ENCODE assay signal across 20 cellular contexts in the genomic region with DNA sequence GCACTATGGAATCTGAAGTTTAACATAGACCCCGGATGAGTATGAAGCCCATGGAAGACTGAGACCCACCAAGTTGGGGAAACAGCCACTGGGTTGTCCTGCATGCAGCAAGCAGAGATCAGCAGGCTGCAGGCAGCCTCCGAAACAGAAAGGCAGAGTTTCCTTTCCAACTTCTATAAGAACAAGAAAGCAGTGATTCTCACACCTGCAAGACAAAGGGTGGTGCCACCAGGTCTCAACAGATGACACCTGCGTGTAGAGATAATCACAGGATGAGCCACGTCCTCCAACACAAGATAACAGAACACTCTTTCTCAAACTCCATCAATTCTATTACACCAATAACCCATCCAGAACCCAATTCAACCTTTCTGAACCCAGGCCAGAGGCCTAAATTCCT.
DNase-seq lines count a peak whose midpoint lies in the region; ATAC-seq and TF ChIP-seq lines count a peak whose summit lies in the region.
"Had no signal": no experiment of that assay in that cellular context is flagged by ENCODE, and none has a peak within 500 bp of the region (broad histone marks: within the 10 kb centered on the region; RNA-seq: fewer than 3 reads in every experiment).

No MANE protein-coding gene starts in this region.

- CTCF ChIA-PET in CD8-positive, alpha-beta T cell (lab: Charles Lee): interaction anchor here (1.6 to 1.8 kb wide), 2 partner anchors 139 to 474 kb away, joined by 4 to 8 read pairs; no protein-coding TSS in a partner anchor

- H3K36me3 ChIP-seq in CD8-positive, alpha-beta T cell (ENCODE audit: insufficient read depth, low read length): no peaks in the 10 kb centered on the region
- H3K36me3 ChIP-seq in ovary: no peaks in the 10 kb centered on the region
- H3K36me3 ChIP-seq: ascending aorta, vagina had no signal

- TF ChIP-seq POLR2A in ovary (IDR thresholded peaks at IDR 0.05): no peak

- no peak for DNase-seq in CD8-positive, alpha-beta T cell
- DNase-seq in memory B cell (ENCODE audit: low spot score in 2 of 2): no peak
- no peak for DNase-seq in ovary
- no peak for DNase-seq in HuH-7 (ENCODE audit: low spot score)
- DNase-seq in natural killer cell: no peak
- DNase-seq: effector memory CD4-positive, alpha-beta T cell; glutamatergic neuron; H9; NCI-H1092; NCI-H2081 treated with DMSO at 0.1 percent for 48 hours; NCI-H510A treated with DMSO at 0.1 percent for 48 hours; right cardiac atrium; Right ventricle myocardium superior; stimulated activated CD4-positive, alpha-beta T cell treated with anti-CD3 and anti-CD28 coated beads, Interleukin-15, amount 100 ng/mL, for 24 hours had no signal

- H3K9me3 Mint-ChIP-seq in CD8-positive, alpha-beta T cell: peaks cover 7% of the 10 kb centered on the region
- H3K9me3 Mint-ChIP-seq in memory B cell (peaks cover 4% of the 10 kb centered on the region), natural killer cell (no peaks in the 10 kb centered on the region)

- no peaks in the 10 kb centered on the region for H3K27me3 ChIP-seq in CD8-positive, alpha-beta T cell (ENCODE audit: insufficient read depth, low read length)
- no peaks in the 10 kb centered on the region for H3K27me3 ChIP-seq in ovary
- H3K27me3 ChIP-seq: ascending aorta, vagina had no signal

- no peak overlapping the region for H3K27ac ChIP-seq in CD8-positive, alpha-beta T cell (ENCODE audit: low read depth, low read length)
- no peak overlapping the region for H3K27ac ChIP-seq in ovary
- H3K27ac ChIP-seq: ascending aorta, KMS-11, vagina had no signal

- H3K4me1 ChIP-seq in CD8-positive, alpha-beta T cell (ENCODE audit: insufficient read depth, low read length): peaks cover 58% of the 10 kb centered on the region
- H3K4me1 ChIP-seq in ovary (ENCODE audit: insufficient read depth): no peaks in the 10 kb centered on the region
- H3K4me1 ChIP-seq: ascending aorta had no signal

- H3K4me3 ChIP-seq in CD8-positive, alpha-beta T cell (ENCODE audit: low read depth, low read length): no peak overlapping the region
- H3K4me3 ChIP-seq in ovary: no peak overlapping the region
- H3K4me3 ChIP-seq: ascending aorta, vagina had no signal

- ATAC-seq in CD8-positive, alpha-beta T cell: no peak
- ATAC-seq in GM18867 (IDR thresholded peaks at IDR 0.05; ENCODE audit: unreplicated experiment) (peak; percentile 39), HG03354 (IDR thresholded peaks at IDR 0.05; ENCODE audit: poor library complexity, severe bottlenecking, unreplicated experiment) (peak; percentile 40), memory B cell (ENCODE audit: low read depth) (no peak), natural killer cell (no peak)
- ATAC-seq: left lobe of liver, right cardiac atrium had no signal

- H3K4me1 Mint-ChIP-seq in CD8-positive, alpha-beta T cell (ENCODE audit: low read depth): peaks cover 77% of the 10 kb centered on the region
- H3K4me1 Mint-ChIP-seq in memory B cell (peaks cover 34% of the 10 kb centered on the region), natural killer cell (peaks cover 20 to 28% of the 10 kb centered on the region in 2 donors)
- H3K4me1 Mint-ChIP-seq: H9 had no signal

- peaks cover 9% of the 10 kb centered on the region for H3K36me3 Mint-ChIP-seq in CD8-positive, alpha-beta T cell
- H3K36me3 Mint-ChIP-seq in memory B cell (peaks cover 2% of the 10 kb centered on the region), natural killer cell (no peaks in the 10 kb centered on the region)

- no peak for TF ChIP-seq EP300 in ovary (IDR thresholded peaks at IDR 0.05)

- TF ChIP-seq CTCF in CD8-positive, alpha-beta T cell (IDR thresholded peaks at IDR 0.05): no peak
- no peak for TF ChIP-seq CTCF in ovary (IDR thresholded peaks at IDR 0.05)
- no peak for TF ChIP-seq CTCF in natural killer cell (IDR thresholded peaks at IDR 0.05)

- 91 to 98% (median 92%) methylated on average over 4 of the region's 4 CpGs for WGBS in ovary, 3 donors

- H3K4me3 Mint-ChIP-seq in CD8-positive, alpha-beta T cell: no peak overlapping the region
- H3K4me3 Mint-ChIP-seq in memory B cell (no peak overlapping the region), natural killer cell (no peak overlapping the region)
- H3K4me3 Mint-ChIP-seq: H9 had no signal

- POLR2A ChIA-PET in CD8-positive, alpha-beta T cell (lab: Charles Lee): interaction anchor here (1.5 to 5.4 kb wide), 2 partner anchors 18 to 135 kb away, joined by 5 to 151 read pairs; no protein-coding TSS in a partner anchor

- intact Hi-C loops in CD8-positive, alpha-beta T cell (cut with DNase I, micrococcal nuclease): loop anchor here in 1 of 2 experiments (1.0 kb wide), 1 partner anchor 13 kb away; no protein-coding TSS in a partner anchor
- intact Hi-C loops in ovary (cut with DNase I): no loop called here
- intact Hi-C loops in natural killer cell (cut with micrococcal nuclease): no loop called here

- H3K9me3 ChIP-seq in CD8-positive, alpha-beta T cell (ENCODE audit: low read length): peaks cover 7% of the 10 kb centered on the region
- no peaks in the 10 kb centered on the region for H3K9me3 ChIP-seq in ovary
- H3K9me3 ChIP-seq: ascending aorta, vagina had no signal

- H3K27me3 Mint-ChIP-seq in CD8-positive, alpha-beta T cell (ENCODE audit: low read depth): no peaks in the 10 kb centered on the region
- H3K27me3 Mint-ChIP-seq in memory B cell: no peaks in the 10 kb centered on the region
- H3K27me3 Mint-ChIP-seq in natural killer cell (ENCODE audit: low read depth in 2 of 2): no peaks in the 10 kb centered on the region

- H3K27ac Mint-ChIP-seq in CD8-positive, alpha-beta T cell: peak overlapping the region; percentile 90
- H3K27ac Mint-ChIP-seq in memory B cell: peak overlapping the region; percentile 11
- H3K27ac Mint-ChIP-seq in natural killer cell: no peak overlapping the region

Comparison
In these comparisons a context has a peak if more than half of its experiments do, and no peak if none do; other contexts are left out.
1. ATAC-seq: peak in GM18867 (single experiment) and HG03354 (single experiment); none in CD8-positive, alpha-beta T cell (single experiment), memory B cell (single experiment) and natural killer cell (0 of 3).
2. H3K27ac Mint-ChIP-seq: peak in CD8-positive, alpha-beta T cell (single experiment) and memory B cell (single experiment); none in natural killer cell (0 of 2).